8 cellular contexts compared by ENCODE assay signal in the genomic region with DNA sequence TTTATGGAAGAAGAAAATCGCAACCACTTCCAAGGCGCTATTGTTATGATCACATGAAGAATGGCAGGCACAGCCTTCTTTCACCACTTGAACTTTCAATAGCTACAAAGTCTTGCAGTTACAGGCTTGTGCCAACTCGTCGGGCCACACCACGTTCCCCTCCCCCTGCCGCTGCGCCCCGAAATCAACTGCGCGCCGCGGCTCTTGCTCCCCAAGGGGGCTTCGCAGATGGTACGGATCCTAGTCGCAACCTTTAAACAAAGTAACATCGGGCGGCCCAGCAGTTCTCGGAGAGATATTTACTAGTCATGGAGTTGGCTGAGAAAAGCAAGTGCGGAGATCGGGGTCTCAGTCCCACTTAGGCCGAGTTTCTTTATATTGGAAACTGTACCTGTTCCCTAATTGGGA. TPM values are rescaled to one million over a fixed set of nuclear protein-coding genes. Genes with fewer than 3 reads are reported as not detected.
DNase-seq lines count a peak whose midpoint lies in the region; ATAC-seq, FAIRE-seq and TF ChIP-seq lines count a peak whose summit lies in the region.

No MANE protein-coding gene starts in this region.

- peak overlapping the region; percentile 64 for H3K4me3 ChIP-seq in fibroblast of pulmonary artery (replicated peaks; ENCODE audit: low read depth, low read length)
- peak overlapping the region; percentile 39 to 51 for H3K4me3 ChIP-seq in prostate gland

- WGBS in prostate gland, result 2% methylated on average over 21 of the region's 21 CpGs

- H3K36me3 ChIP-seq in prostate gland, result no peaks in the 10 kb centered on the region

- intact Hi-C loops in prostate gland (cut with DNase I), result loop anchor here (10.0 kb wide), 2 partner anchors 49 to 441 kb away; no protein-coding TSS in a partner anchor

- peak overlapping the region; percentile 3 to 45 for H3K27ac ChIP-seq in prostate gland

- H3K4me1 ChIP-seq in prostate gland (replicated peaks), result no peaks in the 10 kb centered on the region

- no peak for TF ChIP-seq POLR2A in prostate gland (IDR thresholded peaks at IDR 0.05)

- no peaks in the 10 kb centered on the region for H3K27me3 ChIP-seq in prostate gland (replicated peaks; ENCODE audit: insufficient read depth)

- peak; percentile 68 for FAIRE-seq in GM19239 (lab: Jason Lieb, UNC)

- H3K9me3 ChIP-seq in prostate gland, result no peaks in the 10 kb centered on the region

- TF ChIP-seq CTCF in fibroblast of pulmonary artery (IDR thresholded peaks at IDR 0.05; ENCODE audit: low read length, missing control alignments) (no peak), prostate gland (IDR thresholded peaks at IDR 0.05) (no peak)

- DNase-seq in GM19239 (ENCODE audit: insufficient read length, low spot score) (no peak), SK-N-DZ (ENCODE audit: low spot score) (peak; percentile 39), fibroblast of pulmonary artery (ENCODE audit: low read depth) (peak; percentile 2), prostate gland (ENCODE audit: low spot score) (peak; percentile 22), GDM1 (lab: John Stamatoyannopoulos, UW) (no peak), activated gamma-delta T cell (lab: John Stamatoyannopoulos, UW) (no peak), GF-D8 (lab: John Stamatoyannopoulos, UW) (no peak)

- ATAC-seq in GM21381 (IDR thresholded peaks at IDR 0.05; ENCODE audit: unreplicated experiment), result no peak

RNA-seq across cellular contexts. Expression of a gene that starts 1.0 kb away (rescaled TPM):
- 27.9 and 35.0 TPM in 2 replicates for polyA plus RNA-seq in SK-N-DZ (2014; cell fraction: cytosol; rRNA removed)
- 39.6 and 62.3 TPM in 2 replicates for polyA plus RNA-seq in SK-N-DZ (2014; cell fraction: nucleus; rRNA removed)
- total RNA-seq in prostate gland, result 10 to 100 TPM; 12.8 to 57.1 TPM

Comparison
In these comparisons a context has a peak if more than half of its experiments do, and no peak if none do; other contexts are left out.
1. DNase-seq: peak in SK-N-DZ (single experiment), fibroblast of pulmonary artery (single experiment) and prostate gland (single experiment); none in GM19239 (single experiment), GDM1 (single experiment), activated gamma-delta T cell (single experiment) and GF-D8 (single experiment).